Comparison of ENCODE assay signal across 9 cellular contexts in the genomic region with DNA sequence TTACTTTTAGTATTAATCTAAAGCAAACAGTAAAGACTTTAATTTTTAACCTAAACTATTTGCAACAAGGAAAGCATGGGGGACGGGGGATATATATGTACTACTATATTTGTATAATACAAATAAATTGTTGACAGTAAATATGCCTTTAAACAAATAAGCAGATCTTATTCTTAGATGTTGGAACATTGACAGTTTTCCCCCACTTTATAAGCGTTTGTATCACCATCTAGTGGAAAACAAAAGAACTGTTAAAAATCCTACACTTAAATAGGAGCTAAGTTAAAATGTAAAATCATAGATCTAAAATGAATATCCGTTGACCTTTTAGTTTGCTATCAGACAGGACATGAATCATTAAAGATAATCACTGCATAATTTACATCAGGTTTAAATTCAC. TPM values are rescaled to one million over a fixed set of nuclear protein-coding genes. Genes with fewer than 3 reads are reported as not detected.
A peak's percentile ranks its signal among the peaks of the same experiment; 100 is the strongest.
DNase-seq lines count a peak whose midpoint lies in the region; ATAC-seq and TF ChIP-seq lines count a peak whose summit lies in the region.
"Had no signal": no experiment of that assay in that cellular context is flagged by ENCODE, and none has a peak within 500 bp of the region (broad histone marks: within the 10 kb centered on the region; RNA-seq: fewer than 3 reads in every experiment).

No MANE protein-coding gene starts in this region.

- no peak overlapping the region for H3K4me3 ChIP-seq in suprapubic skin

- no peak for TF ChIP-seq POLR2A in suprapubic skin (IDR thresholded peaks at IDR 0.05)

- H3K4me1 Mint-ChIP-seq in naive B cell: peaks cover 16 to 20% (median 19%) of the 10 kb centered on the region in 3 donors

- no peak for ATAC-seq in naive B cell (ENCODE audit: low read depth in 2 of 2)
- no peak for ATAC-seq in GM21737 (IDR thresholded peaks at IDR 0.05; ENCODE audit: unreplicated experiment)
- ATAC-seq in HG02678 (IDR thresholded peaks at IDR 0.05; ENCODE audit: unreplicated experiment): no peak

- no peaks in the 10 kb centered on the region for H3K27me3 ChIP-seq in suprapubic skin

- no peaks in the 10 kb centered on the region for H3K9me3 Mint-ChIP-seq in naive B cell
- H3K9me3 Mint-ChIP-seq: CD8-positive, alpha-beta memory T cell had no signal

- H3K4me1 ChIP-seq in suprapubic skin: peaks cover 17% of the 10 kb centered on the region

- no peaks in the 10 kb centered on the region for H3K27me3 Mint-ChIP-seq in naive B cell

- no peaks in the 10 kb centered on the region for H3K9me3 ChIP-seq in suprapubic skin

- no peak overlapping the region for H3K4me3 Mint-ChIP-seq in naive B cell
- H3K4me3 Mint-ChIP-seq: CD8-positive, alpha-beta memory T cell had no signal

- H3K36me3 ChIP-seq in suprapubic skin: peaks cover 13% of the 10 kb centered on the region

- DNase-seq in NCI-H1092 treated with DMSO at 0.1 percent for 48 hours (lab: John Stamatoyannopoulos, UW) (peak; percentile 12), NCI-H1092 (lab: John Stamatoyannopoulos, UW) (no peak), NCI-H146 treated with DMSO at 0.1 percent for 48 hours (lab: John Stamatoyannopoulos, UW; ENCODE audit: unreplicated experiment) (peak; percentile 15), cerebellum (ENCODE audit: low spot score) (peak; percentile 3), naive B cell (peak; percentile 15), suprapubic skin (ENCODE audit: low spot score in 2 of 2) (no peak)

- no peak for TF ChIP-seq EP300 in suprapubic skin (IDR thresholded peaks at IDR 0.05)

- H3K27ac Mint-ChIP-seq in naive B cell: no peak overlapping the region
- H3K27ac Mint-ChIP-seq: CD8-positive, alpha-beta memory T cell had no signal

- no peak overlapping the region for H3K27ac ChIP-seq in suprapubic skin

- TF ChIP-seq CTCF in suprapubic skin (IDR thresholded peaks at IDR 0.05): peak in 1 of 2 donors; percentile 39

- WGBS in suprapubic skin: 27% methylated on average over 3 of the region's 3 CpGs

- peaks cover 5 to 9% of the 10 kb centered on the region in 2 donors for H3K36me3 Mint-ChIP-seq in naive B cell

RNA-seq across cellular contexts. Expression of gene RBBP8, which starts 50.0 kb away (rescaled TPM):
- total RNA-seq in cerebellum (19.3 TPM), suprapubic skin (10 to 100 TPM; 41.0 to 78.1 (median 67.0) TPM)
- 10 to 100 TPM in 3 of 6 donors, 1 to 10 TPM in 3; 6.4 to 12.3 (median 9.9) TPM for polyA plus RNA-seq in naive B cell (ENCODE audit: low read depth in 6 of 6)

Comparison
In these comparisons a context has a peak if more than half of its experiments do, and no peak if none do; other contexts are left out.
1. DNase-seq: peak in NCI-H1092 treated with DMSO at 0.1 percent for 48 hours (single experiment), NCI-H146 treated with DMSO at 0.1 percent for 48 hours (single experiment), cerebellum (single experiment) and naive B cell (single experiment); none in NCI-H1092 (single experiment) and suprapubic skin (0 of 2).